ENCODE assay signal across 12 cellular contexts in the genomic region with DNA sequence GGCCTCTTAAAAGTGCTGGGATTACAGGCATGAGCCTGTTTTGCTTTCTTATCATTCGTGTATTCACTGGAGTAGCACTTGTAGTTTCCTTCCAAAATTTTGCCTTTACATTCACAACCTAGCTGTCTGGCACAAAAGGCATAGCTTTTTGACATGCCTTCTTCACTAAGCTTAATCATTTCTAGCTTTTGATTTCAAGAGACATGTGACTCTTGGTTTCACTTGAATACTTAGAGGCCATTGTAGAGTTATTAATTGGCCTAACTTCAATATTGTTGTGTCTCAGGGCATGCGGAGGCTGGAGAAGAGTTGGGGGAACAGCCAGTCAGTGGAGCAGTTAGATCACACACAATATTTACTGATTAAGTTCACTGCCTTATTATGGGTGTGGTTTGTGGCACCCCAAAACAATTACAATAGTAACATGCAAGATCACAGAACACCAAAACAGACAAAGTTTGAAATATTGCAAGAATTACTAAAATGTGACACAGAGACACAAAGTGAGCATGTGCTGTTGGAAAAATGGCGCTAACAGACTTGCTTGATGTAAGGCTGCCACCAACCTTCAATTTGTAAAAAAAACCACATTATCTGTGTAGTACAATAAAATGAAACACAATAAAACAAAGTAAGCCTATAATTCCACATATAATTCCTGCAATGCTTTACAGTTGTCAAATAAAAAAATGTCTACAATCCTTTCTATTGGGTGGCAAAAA. TPM values are rescaled to one million over a fixed set of nuclear protein-coding genes. Genes with fewer than 3 reads are reported as not detected.
DNase-seq lines count a peak whose midpoint lies in the region; ATAC-seq, FAIRE-seq and TF ChIP-seq lines count a peak whose summit lies in the region.
"Had no signal": no experiment of that assay in that cellular context is flagged by ENCODE, and none has a peak within 500 bp of the region (broad histone marks: within the 10 kb centered on the region; RNA-seq: fewer than 3 reads in every experiment).

No MANE protein-coding gene starts in this region.

- FAIRE-seq in A204.1 (lab: Jason Lieb, UNC): peak; percentile 9

- DNase-seq in Calu3 (no peak), NCI-H1694 treated with DMSO at 0.1 percent for 48 hours (lab: John Stamatoyannopoulos, UW) (no peak), NOMO-1 treated with DMSO at 0.1 percent for 48 hours (lab: John Stamatoyannopoulos, UW; ENCODE audit: unreplicated experiment) (no peak), mesothelial cell of epicardium (ENCODE audit: low spot score in 2 of 2, unreplicated experiment in 2 of 2) (no peak)
- DNase-seq: hippocampal formation, NCI-H1092 treated with DMSO at 0.1 percent for 48 hours had no signal

- no peak overlapping the region for H2AFZ ChIP-seq in OCI-LY3 (ENCODE audit: low read depth, low read length)

- H3K36me3 Mint-ChIP-seq in Calu3 (ENCODE audit: insufficient read depth, unreplicated experiment) (no peaks in the 10 kb centered on the region), mesothelial cell of epicardium (peaks cover 23% of the 10 kb centered on the region)

- intact Hi-C loops in Calu3 (cut with micrococcal nuclease; ENCODE audit: unreplicated experiment): no loop called here

- H3K4me3 Mint-ChIP-seq in Calu3 (ENCODE audit: low read depth, unreplicated experiment) (no peak overlapping the region), mesothelial cell of epicardium (no peak overlapping the region)
- H3K4me3 Mint-ChIP-seq: T-helper 1 cell treated with Interleukin-12 subunit alpha and Interleukin-12 subunit beta and Interleukin-4 antibody, amounts not matched to agents 30 μg/mL and 1 μg/mL, for 36 hours had no signal

- H3K27me3 Mint-ChIP-seq in Calu3 (ENCODE audit: unreplicated experiment) (no peaks in the 10 kb centered on the region), mesothelial cell of epicardium (ENCODE audit: low read depth) (no peaks in the 10 kb centered on the region)

- no peak overlapping the region; the same call in 1 of the 2 replicates for H3K9ac ChIP-seq in OCI-LY3 (ENCODE audit: low read length)

- CTCF ChIA-PET in Calu3 (lab: Charles Lee): interaction anchor here (0.6 kb wide), 1 partner anchor 441 kb away, joined by 3 read pairs; no protein-coding TSS in a partner anchor

- H3K4me1 Mint-ChIP-seq in Calu3 (ENCODE audit: low read depth, unreplicated experiment) (peaks cover 18% of the 10 kb centered on the region), mesothelial cell of epicardium (no peaks in the 10 kb centered on the region)

- H3K9me3 Mint-ChIP-seq in Calu3 (ENCODE audit: low read depth, unreplicated experiment): no peaks in the 10 kb centered on the region
- H3K9me3 Mint-ChIP-seq in mesothelial cell of epicardium: peaks cover 22% of the 10 kb centered on the region

- H3K4me2 ChIP-seq in OCI-LY3 (ENCODE audit: low read length): peak overlapping the region; percentile 60

- H3K27ac ChIP-seq in OCI-LY3 (ENCODE audit: low read length): peak overlapping the region; percentile 21; the same call in 1 of the 2 replicates
- H3K27ac ChIP-seq: right atrium auricular region had no signal

- TF ChIP-seq CTCF in OCI-LY3 (IDR thresholded peaks at IDR 0.05; ENCODE audit: low read depth, low read length) (no peak), Calu3 (IDR thresholded peaks at IDR 0.05; ENCODE audit: unreplicated experiment) (no peak), mesothelial cell of epicardium (IDR thresholded peaks at IDR 0.05; ENCODE audit: unreplicated experiment) (no peak)

- no peaks in the 10 kb centered on the region for H3K9me3 ChIP-seq in OCI-LY3 (ENCODE audit: insufficient read depth, low read length)
- H3K9me3 ChIP-seq: right atrium auricular region had no signal

- peaks cover 60% of the 10 kb centered on the region for H4K20me1 ChIP-seq in OCI-LY3 (ENCODE audit: insufficient read depth, low read length)

- peaks cover 50% of the 10 kb centered on the region for H3K4me1 ChIP-seq in OCI-LY3 (ENCODE audit: low read length)

- H3K79me2 ChIP-seq in OCI-LY3 (ENCODE audit: low read length): peaks cover 71% of the 10 kb centered on the region

- ATAC-seq in GM19025 (IDR thresholded peaks at IDR 0.05; ENCODE audit: low read depth, unreplicated experiment) (peak; percentile 64), HG02759 (IDR thresholded peaks at IDR 0.05; ENCODE audit: unreplicated experiment) (peak; percentile 63)

- H3K27ac Mint-ChIP-seq in Calu3 (ENCODE audit: unreplicated experiment) (no peak overlapping the region), mesothelial cell of epicardium (no peak overlapping the region)
- H3K27ac Mint-ChIP-seq: T-helper 1 cell treated with Interleukin-12 subunit alpha and Interleukin-12 subunit beta and Interleukin-4 antibody, amounts not matched to agents 30 μg/mL and 1 μg/mL, for 36 hours had no signal

- peaks cover 7% of the 10 kb centered on the region; the same call in 1 of the 2 replicates for H3K27me3 ChIP-seq in OCI-LY3 (ENCODE audit: low read depth, low read length)
- H3K27me3 ChIP-seq: right atrium auricular region had no signal

- peak overlapping the region; percentile 36; the same call in 1 of the 2 replicates for H3K4me3 ChIP-seq in OCI-LY3 (ENCODE audit: low read length)
- H3K4me3 ChIP-seq: right atrium auricular region had no signal

- peaks cover 5% of the 10 kb centered on the region for H3K36me3 ChIP-seq in OCI-LY3 (replicated peaks; ENCODE audit: low read depth, low read length)
- H3K36me3 ChIP-seq: right atrium auricular region had no signal

- BruUV-seq in Calu3 (replicated peaks; lab: Mats Ljungman, UMichigan): no TSS peak

RNA-seq across cellular contexts. Expression of gene BRAF, which starts 43.1 kb away (rescaled TPM):
- total RNA-seq in Calu3 (2022) (31.3 and 33.3 TPM in 2 replicates), mesothelial cell of epicardium (43.6 to 44.8 TPM (median 44.6 TPM) in 3 replicates)
